Comparison of ENCODE assay signal across 8 cellular contexts in genomic region chr1:178501705-178502329, GRCh38. TPM values are rescaled to one million over a fixed set of nuclear protein-coding genes. Genes with fewer than 3 reads are reported as not detected.
DNase-seq lines count a peak whose midpoint lies in the region; ATAC-seq and TF ChIP-seq lines count a peak whose summit lies in the region.

No MANE protein-coding gene starts in this region.

- H3K9me3 Mint-ChIP-seq in WTC11 (no peaks in the 10 kb centered on the region), endodermal cell (no peaks in the 10 kb centered on the region)

- H3K4me1 ChIP-seq in endodermal cell (ENCODE audit: control insufficient read depth, insufficient read depth, low read length), result peaks cover under 1% of the 10 kb centered on the region

- peak; percentile 15 for DNase-seq in AG09319 (ENCODE audit: extremely low read depth, low read depth)
- peak; percentile 37 for DNase-seq in NCI-H2107 (lab: John Stamatoyannopoulos, UW)
- DNase-seq in WTC11 (ENCODE audit: low spot score), result peak; percentile 92
- peak; percentile 95 for DNase-seq in endodermal cell
- peak; percentile 70 for DNase-seq in midbrain (lab: John Stamatoyannopoulos, UW)
- DNase-seq in stimulated activated CD8-positive, alpha-beta memory T cell treated with anti-CD3 and anti-CD28 coated beads, Interleukin-7, amount 100 ng/mL, for 48 hours (ENCODE audit: extremely low read depth in 1 of 2, low read depth in 1 of 2), result peak; percentile 17 to 35

- CTCF ChIA-PET in WTC11 (lab: Charles Lee), result interaction anchor here (0.6 to 5.7 kb wide), 57 partner anchors 9 to 556 kb away, joined by 3 to 55 read pairs (median 5); partner anchors contain the start of genes RASAL2, SEC16B and TEX35

- no peak overlapping the region for H3K27ac ChIP-seq in endodermal cell (ENCODE audit: low read depth, low read length)

- H3K4me1 Mint-ChIP-seq in WTC11 (peaks cover 13% of the 10 kb centered on the region), endodermal cell (peaks cover 25% of the 10 kb centered on the region)

- no peaks in the 10 kb centered on the region for H3K36me3 Mint-ChIP-seq in WTC11
- no peaks in the 10 kb centered on the region for H3K36me3 Mint-ChIP-seq in endodermal cell (ENCODE audit: low read depth)

- H3K4me3 Mint-ChIP-seq in WTC11, result no peak overlapping the region
- no peak overlapping the region for H3K4me3 Mint-ChIP-seq in endodermal cell

- H3K4me3 ChIP-seq in endodermal cell (ENCODE audit: low read length), result no peak overlapping the region

- 16 to 40% methylated on average over 2 to 5 of the region's 5 CpGs for WGBS in endodermal cell (ENCODE audit: insufficient coverage in 1 of 2, insufficient read length in 1 of 2), 2 experiments

- H3K27ac Mint-ChIP-seq in WTC11, result no peak overlapping the region
- H3K27ac Mint-ChIP-seq in endodermal cell, result no peak overlapping the region

- ATAC-seq in GM18517 (IDR thresholded peaks at IDR 0.05; ENCODE audit: unreplicated experiment) (peak; percentile 80), HG02981 (IDR thresholded peaks at IDR 0.05; ENCODE audit: unreplicated experiment) (peak; percentile 85), WTC11 (peak; percentile 85)

- POLR2A ChIA-PET in WTC11 (lab: Charles Lee), result interaction anchor here (1.0 kb wide), 1 partner anchor 159 kb away, joined by 3 read pairs; no protein-coding TSS in a partner anchor

- H3K27me3 Mint-ChIP-seq in WTC11 (ENCODE audit: low read depth) (no peaks in the 10 kb centered on the region), endodermal cell (ENCODE audit: insufficient read depth) (peaks cover 26% of the 10 kb centered on the region)

- H3K36me3 ChIP-seq in endodermal cell (ENCODE audit: control insufficient read depth, insufficient read depth, low read length), result no peaks in the 10 kb centered on the region

- H3K9me3 ChIP-seq in endodermal cell (ENCODE audit: control insufficient read depth, low read length), result no peaks in the 10 kb centered on the region

- H3K9ac ChIP-seq in endodermal cell (ENCODE audit: extremely low read depth, low read length, poor library complexity, severe bottlenecking), result no peak overlapping the region

- TF ChIP-seq CTCF in AG09319 (IDR thresholded peaks at IDR 0.05; ENCODE audit: low read depth, low read length) (peak; percentile 93), WTC11 (IDR thresholded peaks at IDR 0.05) (peak; percentile 97), endodermal cell (conservative IDR thresholded peaks at IDR 0.05) (peak; percentile 95)

- peaks cover 32% of the 10 kb centered on the region for H3K27me3 ChIP-seq in endodermal cell (ENCODE audit: control insufficient read depth, insufficient read depth, low read length, poor library complexity, severe bottlenecking)

TF ChIP-seq in WTC11, 78 proteins besides CTCF, POLR2A, EP300 and RAD21:
- TF ChIP-seq IRF1 (CRISPR knock-in tag; IDR thresholded peaks at IDR 0.05) (no peak), ZNF121 (CRISPR knock-in tag; IDR thresholded peaks at IDR 0.05) (no peak), ESRRA (CRISPR knock-in tag; IDR thresholded peaks at IDR 0.05; ENCODE audit: borderline replicate concordance) (no peak)

RNA-seq across cellular contexts. Expression of gene CLEC20A, which starts 5.1 kb away (rescaled TPM):
- not detected in 3 replicates for total RNA-seq in WTC11 (2021)
- 1 to 10 TPM in 1 of 2 donors, under 1 TPM in 1; 0.33 to 1.5 TPM for total RNA-seq in endodermal cell
- polyA plus RNA-seq in endodermal cell (2013, experiment 1 of 2), result not detected
- polyA plus RNA-seq in endodermal cell (2013, experiment 2 of 2), result not detected

RNA-seq across cellular contexts. Expression of gene TEX35, which starts 11.1 kb away (rescaled TPM):
- total RNA-seq in WTC11 (2021) (not detected in 3 replicates), endodermal cell (not detected)
- not detected for polyA plus RNA-seq in endodermal cell (2013, experiment 1 of 2)
- not detected for polyA plus RNA-seq in endodermal cell (2013, experiment 2 of 2)

Comparison
In these comparisons a context has a peak if more than half of its experiments do, and no peak if none do; other contexts are left out.
1. DNase-seq: peak in every context shown above with its lines; median percentile 95 in endodermal cell; 92 in WTC11; 70 in midbrain; 37 in NCI-H2107; 26 in stimulated activated CD8-positive, alpha-beta memory T cell treated with anti-CD3 and anti-CD28 coated beads, Interleukin-7, amount 100 ng/mL, for 48 hours; 15 in AG09319.